8 cellular contexts compared by ENCODE assay signal in the genomic region with DNA sequence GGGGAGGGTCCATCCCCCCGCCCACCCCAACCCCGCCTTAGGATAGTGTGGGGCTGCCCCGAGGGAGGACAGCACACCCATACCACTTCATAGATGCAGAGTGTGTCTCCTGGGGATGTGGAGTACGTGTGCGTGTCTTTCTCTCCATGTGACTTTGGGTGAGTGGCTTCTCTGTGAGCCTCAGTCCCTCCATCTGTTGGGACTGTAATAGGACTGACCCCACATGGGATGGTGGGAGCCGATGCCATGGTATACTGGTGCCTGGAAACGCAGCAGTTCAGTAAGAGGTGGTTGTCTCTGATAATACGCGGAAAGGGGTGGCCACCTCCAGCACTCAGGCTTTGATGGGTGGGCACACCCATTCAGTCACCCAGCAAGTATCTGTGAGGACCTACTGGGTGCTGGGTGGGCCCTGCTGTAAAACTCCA. TPM values are rescaled to one million over a fixed set of nuclear protein-coding genes. Genes with fewer than 3 reads are reported as not detected.
DNase-seq lines count a peak whose midpoint lies in the region; ATAC-seq and TF ChIP-seq lines count a peak whose summit lies in the region.

No MANE protein-coding gene starts in this region.

- peak overlapping the region; percentile 97 for H3K27ac Mint-ChIP-seq in activated naive CD8-positive, alpha-beta T cell treated with anti-CD3 and anti-CD28 coated beads, Interleukin-2, amount 10 ng/mL, durations not matched to agents 7 days and 5 days

- H3K4me3 Mint-ChIP-seq in activated naive CD8-positive, alpha-beta T cell treated with anti-CD3 and anti-CD28 coated beads, Interleukin-2, amount 10 ng/mL, durations not matched to agents 7 days and 5 days, result peak overlapping the region; percentile 97

- H3K4me3 ChIP-seq in liver (ENCODE audit: low read depth in 1 of 3, low read length in 3 of 3) (peak overlapping the region in 1 of 3 donors; percentile 76), upper lobe of left lung (peak overlapping the region; percentile 31 to 74 (median 64))

- no peaks in the 10 kb centered on the region for H3K9me3 ChIP-seq in liver (ENCODE audit: control insufficient read depth in 4 of 4, low read length in 3 of 4)
- H3K9me3 ChIP-seq in upper lobe of left lung, result no peaks in the 10 kb centered on the region

- peaks cover 31% of the 10 kb centered on the region for H3K36me3 Mint-ChIP-seq in activated naive CD8-positive, alpha-beta T cell treated with anti-CD3 and anti-CD28 coated beads, Interleukin-2, amount 10 ng/mL, durations not matched to agents 7 days and 5 days

- TF ChIP-seq EP300 in upper lobe of left lung (IDR thresholded peaks at IDR 0.05), result no peak

- 38% methylated on average over 9 of the region's 9 CpGs for WGBS in liver
- WGBS in upper lobe of left lung, 2 donors, result 22 to 23% methylated on average over 6 to 8 of the region's 9 CpGs

- H3K27ac ChIP-seq in liver (ENCODE audit: low read depth in 1 of 2, low read length in 2 of 2), result peak overlapping the region; percentile 41 to 89
- H3K27ac ChIP-seq in upper lobe of left lung, result peak overlapping the region; percentile 81 to 95 (median 92)

- no peaks in the 10 kb centered on the region for H3K27me3 Mint-ChIP-seq in activated naive CD8-positive, alpha-beta T cell treated with anti-CD3 and anti-CD28 coated beads, Interleukin-2, amount 10 ng/mL, durations not matched to agents 7 days and 5 days

- POLR2A ChIA-PET in activated naive CD8-positive, alpha-beta T cell treated with anti-CD3 and anti-CD28 coated beads, Interleukin-2, amount 10 ng/mL, durations not matched to agents 7 days and 5 days (lab: Charles Lee), result interaction anchor here (0.8 to 1.2 kb wide), 6 partner anchors 11 to 195 kb away, joined by 3 to 4 read pairs (median 3); no protein-coding TSS in a partner anchor

- H3K27me3 ChIP-seq in liver (ENCODE audit: control insufficient read depth in 4 of 4, insufficient read depth in 4 of 4, low read length in 3 of 4) (no peaks in the 10 kb centered on the region), upper lobe of left lung (no peaks in the 10 kb centered on the region)

- no peak for TF ChIP-seq RAD21 in liver (IDR thresholded peaks at IDR 0.05)

- TF ChIP-seq CTCF in liver (IDR thresholded peaks at IDR 0.05; ENCODE audit: low read depth, low read length, missing input control) (no peak), upper lobe of left lung (IDR thresholded peaks at IDR 0.05) (no peak)

- H3K4me1 Mint-ChIP-seq in activated naive CD8-positive, alpha-beta T cell treated with anti-CD3 and anti-CD28 coated beads, Interleukin-2, amount 10 ng/mL, durations not matched to agents 7 days and 5 days, result peaks cover 34% of the 10 kb centered on the region

- peaks cover 0 to 28% (median 19%) of the 10 kb centered on the region in 4 donors for H3K4me1 ChIP-seq in liver (ENCODE audit: control insufficient read depth in 4 of 4, insufficient read depth in 4 of 4, low read length in 3 of 4)
- H3K4me1 ChIP-seq in upper lobe of left lung, result peaks cover 37 to 63% (median 42%) of the 10 kb centered on the region in 4 donors

- peaks cover 5 to 27% (median 10%) of the 10 kb centered on the region in 4 donors for H3K36me3 ChIP-seq in liver (ENCODE audit: control insufficient read depth in 4 of 4, insufficient read depth in 3 of 4, low read depth in 1 of 4, low read length in 3 of 4)
- H3K36me3 ChIP-seq in upper lobe of left lung, result peaks cover 5 to 36% (median 32%) of the 10 kb centered on the region in 4 donors

- peak overlapping the region in 1 of 2 donors; percentile 36 for H3K9ac ChIP-seq in liver (ENCODE audit: low read depth in 1 of 2, low read length in 2 of 2)

- ATAC-seq in activated naive CD8-positive, alpha-beta T cell treated with anti-CD3 and anti-CD28 coated beads, Interleukin-2, amount 10 ng/mL, durations not matched to agents 7 days and 5 days (ENCODE audit: low read depth), result peak; percentile 8
- no peak for ATAC-seq in upper lobe of left lung (ENCODE audit: low FRiP score in 2 of 2)
- no peak for ATAC-seq in GM21447 (IDR thresholded peaks at IDR 0.05; ENCODE audit: unreplicated experiment)
- ATAC-seq in HG03457 (IDR thresholded peaks at IDR 0.05; ENCODE audit: unreplicated experiment), result no peak

- peak in 4 of 6 experiments; percentile 39 to 57 (median 50) for DNase-seq in stimulated activated naive CD4-positive, alpha-beta T cell (lab: John Stamatoyannopoulos, UW)
- no peak for DNase-seq in stimulated activated naive CD4-positive, alpha-beta T cell treated with Interleukin-2 at 50 U/mL for 16 hours (lab: John Stamatoyannopoulos, UW)
- DNase-seq in activated naive CD8-positive, alpha-beta T cell treated with anti-CD3 and anti-CD28 coated beads, Interleukin-2, amount 10 ng/mL, durations not matched to agents 7 days and 5 days, result peak; percentile 63
- DNase-seq in upper lobe of left lung, result no peak
- no peak for DNase-seq in medulla oblongata (ENCODE audit: extremely low spot score)

- no peak for TF ChIP-seq POLR2A in upper lobe of left lung (IDR thresholded peaks at IDR 0.05)

- no peaks in the 10 kb centered on the region for H3K9me3 Mint-ChIP-seq in activated naive CD8-positive, alpha-beta T cell treated with anti-CD3 and anti-CD28 coated beads, Interleukin-2, amount 10 ng/mL, durations not matched to agents 7 days and 5 days

TF ChIP-seq in liver, 16 proteins besides CTCF, POLR2A, EP300 and RAD21:
- TF ChIP-seq HNF4G (IDR thresholded peaks at IDR 0.05) (no peak), EGR1 (IDR thresholded peaks at IDR 0.05; ENCODE audit: low read depth in 2 of 2) (no peak), YY1 (IDR thresholded peaks at IDR 0.05) (no peak), HNF4A (conservative IDR thresholded peaks at IDR 0.05) (no peak), REST (IDR thresholded peaks at IDR 0.05) (no peak), NR2F2 (IDR thresholded peaks at IDR 0.05) (no peak), SP1 (IDR thresholded peaks at IDR 0.05) (no peak), MAX (IDR thresholded peaks at IDR 0.05) (no peak), ATF3 (IDR thresholded peaks at IDR 0.05) (no peak)
TF ChIP-seq in liver: peak in this region for 0.

RNA-seq across cellular contexts. Expression of gene PRKD2, which starts 0.8 kb away (rescaled TPM):
- total RNA-seq in activated naive CD8-positive, alpha-beta T cell treated with anti-CD3 and anti-CD28 coated beads, Interleukin-2, amount 10 ng/mL, durations not matched to agents 7 days and 5 days, result 100 to 1,000 TPM; 166 to 173 TPM
- total RNA-seq in liver (10 to 100 TPM in 1 of 2 donors, 1 to 10 TPM in 1; 8.5 to 14.4 TPM), upper lobe of left lung (10 to 100 TPM; 25.2 to 65.4 (median 50.3) TPM)
- polyA plus RNA-seq in liver, result 10 to 100 TPM in 1 of 2 donors, 1 to 10 TPM in 1; 7.3 to 10.0 TPM

RNA-seq across cellular contexts. Expression of gene FKRP, which starts 28.1 kb away (rescaled TPM):
- 10 to 100 TPM; 17.8 to 18.1 TPM for total RNA-seq in activated naive CD8-positive, alpha-beta T cell treated with anti-CD3 and anti-CD28 coated beads, Interleukin-2, amount 10 ng/mL, durations not matched to agents 7 days and 5 days
- total RNA-seq in liver, result 10 to 100 TPM in 1 of 2 donors, 1 to 10 TPM in 1; 7.5 to 11.1 TPM
- 1 to 10 TPM; 2.5 to 8.8 TPM for polyA plus RNA-seq in liver
- total RNA-seq in upper lobe of left lung, result 10 to 100 TPM; 16.6 to 26.2 (median 19.3) TPM

RNA-seq across cellular contexts. Expression of gene STRN4, which starts 28.5 kb away (rescaled TPM):
- 10 to 100 TPM; 79.2 to 87.5 TPM for total RNA-seq in activated naive CD8-positive, alpha-beta T cell treated with anti-CD3 and anti-CD28 coated beads, Interleukin-2, amount 10 ng/mL, durations not matched to agents 7 days and 5 days
- total RNA-seq in liver, result 10 to 100 TPM; 29.4 to 29.9 TPM
- polyA plus RNA-seq in liver, result 10 to 100 TPM in 1 of 2 donors, 1 to 10 TPM in 1; 9.5 to 20.2 TPM
- 100 to 1,000 TPM in 2 of 6 donors, 10 to 100 TPM in 4; 59.8 to 168 (median 83.7) TPM for total RNA-seq in upper lobe of left lung

RNA-seq across cellular contexts. Expression of gene DACT3, which starts 56.7 kb away (rescaled TPM):
- under 1 TPM; 0.42 to 0.48 TPM for total RNA-seq in activated naive CD8-positive, alpha-beta T cell treated with anti-CD3 and anti-CD28 coated beads, Interleukin-2, amount 10 ng/mL, durations not matched to agents 7 days and 5 days
- total RNA-seq in liver (1 to 10 TPM; 1.0 to 1.1 TPM), upper lobe of left lung (10 to 100 TPM in 2 of 6 donors, 1 to 10 TPM in 4; 1.8 to 12.0 (median 4.0) TPM)
- polyA plus RNA-seq in liver, result 1 to 10 TPM in 1 of 2 donors, under 1 TPM in 1; 0.32 to 1.4 TPM

Comparison
In these comparisons a context has a peak if more than half of its experiments do, and no peak if none do; other contexts are left out.
1. DNase-seq: peak in stimulated activated naive CD4-positive, alpha-beta T cell (4 of 6) and activated naive CD8-positive, alpha-beta T cell treated with anti-CD3 and anti-CD28 coated beads, Interleukin-2, amount 10 ng/mL, durations not matched to agents 7 days and 5 days (single experiment); none in stimulated activated naive CD4-positive, alpha-beta T cell treated with Interleukin-2 at 50 U/mL for 16 hours (single experiment), upper lobe of left lung (0 of 2) and medulla oblongata (single experiment).